In the genomic region with DNA sequence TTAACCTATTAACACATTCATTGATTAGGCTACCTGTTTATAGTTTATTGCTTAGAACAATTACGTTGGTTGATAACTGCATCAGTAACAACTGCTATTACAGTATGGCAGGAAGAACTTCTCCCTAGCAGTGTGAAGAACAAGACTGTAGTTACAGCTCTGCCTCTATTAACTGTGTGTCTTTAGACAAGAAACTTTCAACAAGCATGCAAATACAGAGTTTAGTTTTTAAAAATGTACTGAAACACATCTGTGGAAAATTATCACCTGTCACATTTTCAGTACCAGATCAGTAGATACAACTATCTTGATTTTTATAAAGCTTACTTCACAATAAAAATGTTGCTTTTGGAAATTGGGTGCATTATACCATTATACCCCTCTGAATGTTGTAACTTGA, we compare ENCODE assay signal across 15 cellular contexts. TPM values are rescaled to one million over a fixed set of nuclear protein-coding genes. Genes with fewer than 3 reads are reported as not detected.
DNase-seq lines count a peak whose midpoint lies in the region; ATAC-seq, FAIRE-seq and TF ChIP-seq lines count a peak whose summit lies in the region.
"Had no signal": no experiment of that assay in that cellular context is flagged by ENCODE, and none has a peak within 500 bp of the region (broad histone marks: within the 10 kb centered on the region; RNA-seq: fewer than 3 reads in every experiment).

No MANE protein-coding gene starts in this region.

- intact Hi-C loops in HepG2 (cut with micrococcal nuclease; ENCODE audit: unreplicated experiment), result no loop called here
- intact Hi-C loops in right lobe of liver (cut with DNase I), result no loop called here
- intact Hi-C loops in PC-9 (cut with micrococcal nuclease; ENCODE audit: unreplicated experiment), result no loop called here

- DNase-seq in HepG2 (ENCODE audit: low spot score) (no peak), right lobe of liver (no peak), NCI-H187 treated with DMSO at 0.1 percent for 48 hours (lab: John Stamatoyannopoulos, UW) (no peak), PC-9 (no peak), glomerular visceral epithelial cell (ENCODE audit: extremely low spot score) (no peak), NCI-H146 (lab: John Stamatoyannopoulos, UW) (no peak)
- DNase-seq: 8988T; activated naive CD4-positive, alpha-beta T cell treated with anti-CD3 and anti-CD28 coated beads, Interleukin-2, amount 50 U/mL, for 16 hours; Calu3; NCI-H1417; NCI-H526 treated with DMSO at 0.1 percent for 48 hours had no signal

- ATAC-seq in HepG2 (no peak), right lobe of liver (no peak), HG02642 (IDR thresholded peaks at IDR 0.05; ENCODE audit: poor library complexity, unreplicated experiment) (peak; percentile 73), HG03432 (IDR thresholded peaks at IDR 0.05; ENCODE audit: unreplicated experiment) (peak; percentile 71)
- ATAC-seq: Right ventricle myocardium inferior had no signal

- TF ChIP-seq POLR2A in HepG2 (IDR thresholded peaks at IDR 0.05; ENCODE audit: insufficient read depth in 1 of 2, low read depth in 2 of 2, low read length in 2 of 2), result no peak
- TF ChIP-seq POLR2A in right lobe of liver (IDR thresholded peaks at IDR 0.05), result no peak

- no peaks in the 10 kb centered on the region for H3F3A ChIP-seq in PC-9 (ENCODE audit: insufficient read depth, low read depth)

- 96% methylated on average over 1 of the region's 1 CpG for WGBS in HepG2 (ENCODE audit: low lambda C conversion rate)
- 81% methylated on average over 1 of the region's 1 CpG for WGBS in right lobe of liver (ENCODE audit: insufficient coverage, low coverage, low lambda C conversion rate, missing lambda C conversion rate)

- H4K20me1 ChIP-seq in HepG2 (ENCODE audit: insufficient read depth, low read length) (peaks cover 99% of the 10 kb centered on the region), PC-9 (ENCODE audit: insufficient read depth) (0 out of 2 replicates have a peak, but pooled peaks cover 7% of the 10 kb centered on the region)

- H3K27ac ChIP-seq in HepG2 (ENCODE audit: extremely low read length, insufficient read depth, low read length) (no peak overlapping the region), right lobe of liver (no peak overlapping the region), PC-9 (no peak overlapping the region)

- in situ Hi-C loops in HepG2 (cut with HindIII; ENCODE audit: extremely low pct_ligation_motif_present, low pct_unique_long_range_greater_than_20kb), result no loop called here

- no peaks in the 10 kb centered on the region for H3K9me2 ChIP-seq in PC-9 (ENCODE audit: insufficient read depth)

- POLR2A ChIA-PET in HepG2 (lab: Yijun Ruan, JAX), result no interaction called here
- POLR2A ChIA-PET in PC-9 (lab: Charles Lee; ENCODE audit: unreplicated experiment), result no interaction called here

- H3K4me3 ChIP-seq in HepG2 (replicated peaks in 1 of 3; ENCODE audit: insufficient read depth in 1 of 3, low read depth in 2 of 3, low read length in 3 of 3) (no peak overlapping the region), right lobe of liver (no peak overlapping the region), PC-9 (no peak overlapping the region)
- H3K4me3 ChIP-seq: lung had no signal

- no peak for TF ChIP-seq RAD21 in HepG2 (CRISPR knock-in tag; IDR thresholded peaks at IDR 0.05)

- H3K36me3 ChIP-seq in HepG2 (replicated peaks in 1 of 2; ENCODE audit: control insufficient read depth in 1 of 2, insufficient read depth in 2 of 2, low read length in 2 of 2), result peaks cover 11 to 53% of the 10 kb centered on the region in 2 experiments
- peaks cover 0 to 21% (median 2%) of the 10 kb centered on the region in 4 donors for H3K36me3 ChIP-seq in right lobe of liver
- H3K36me3 ChIP-seq in PC-9 (ENCODE audit: low read depth), result no peaks in the 10 kb centered on the region

- H3K9me3 ChIP-seq in HepG2 (ENCODE audit: low read length), result no peaks in the 10 kb centered on the region
- no peaks in the 10 kb centered on the region for H3K9me3 ChIP-seq in right lobe of liver
- no peaks in the 10 kb centered on the region for H3K9me3 ChIP-seq in PC-9 (ENCODE audit: insufficient read depth, low read depth)

- peaks cover 86% of the 10 kb centered on the region for H3K4me1 ChIP-seq in HepG2 (ENCODE audit: insufficient read depth, low read length)
- peaks cover 0 to 42% (median 9%) of the 10 kb centered on the region in 4 donors for H3K4me1 ChIP-seq in right lobe of liver
- no peaks in the 10 kb centered on the region for H3K4me1 ChIP-seq in PC-9 (replicated peaks; ENCODE audit: insufficient read depth)

- H3K4me2 ChIP-seq in HepG2 (ENCODE audit: low read depth, low read length) (no peak overlapping the region), PC-9 (no peak overlapping the region)

- TF ChIP-seq CTCF in HepG2 (CRISPR knock-in tag; IDR thresholded peaks at IDR 0.05) (no peak), right lobe of liver (IDR thresholded peaks at IDR 0.05) (no peak), PC-9 (conservative IDR thresholded peaks at IDR 0.05) (no peak)

- TF ChIP-seq EP300 in HepG2 (IDR thresholded peaks at IDR 0.05; ENCODE audit: low read depth in 2 of 2, low read length in 2 of 2), result no peak
- no peak for TF ChIP-seq EP300 in HepG2 (CRISPR knock-in tag; IDR thresholded peaks at IDR 0.05; ENCODE audit: borderline replicate concordance)

- FAIRE-seq in HepG2 (lab: Jason Lieb, UNC), result no peak

- H3K27me3 ChIP-seq in HepG2 (ENCODE audit: control insufficient read depth in 1 of 2, insufficient read depth in 2 of 2, low read length in 2 of 2), result no peaks in the 10 kb centered on the region
- no peaks in the 10 kb centered on the region for H3K27me3 ChIP-seq in right lobe of liver
- H3K27me3 ChIP-seq in PC-9 (ENCODE audit: insufficient read depth, low read depth), result no peaks in the 10 kb centered on the region

- H2AFZ ChIP-seq in HepG2 (ENCODE audit: low read length) (no peak overlapping the region), PC-9 (no peak overlapping the region)

- CTCF ChIA-PET in HepG2 (lab: Yijun Ruan, JAX; ENCODE audit: low intra/inter-chr PET ratio, low total read pairs) (no interaction called here), PC-9 (lab: Charles Lee) (no interaction called here)

- BruUV-seq in HepG2 (replicated peaks; lab: Mats Ljungman, UMichigan), result no TSS peak
- BruUV-seq in PC-9 (replicated peaks; lab: Mats Ljungman, UMichigan), result no TSS peak

- H3K9ac ChIP-seq in HepG2 (ENCODE audit: insufficient read depth, low read depth, low read length), result no peak overlapping the region

- peaks cover 100% of the 10 kb centered on the region for H3K79me2 ChIP-seq in HepG2 (ENCODE audit: insufficient read depth, low read length)
- H3K79me2 ChIP-seq in PC-9 (ENCODE audit: low read depth), result peaks cover 31% of the 10 kb centered on the region

TF ChIP-seq in HepG2, 621 proteins besides CTCF, POLR2A, EP300 and RAD21 (continues in another document):
- TF ChIP-seq, protein P1, sequence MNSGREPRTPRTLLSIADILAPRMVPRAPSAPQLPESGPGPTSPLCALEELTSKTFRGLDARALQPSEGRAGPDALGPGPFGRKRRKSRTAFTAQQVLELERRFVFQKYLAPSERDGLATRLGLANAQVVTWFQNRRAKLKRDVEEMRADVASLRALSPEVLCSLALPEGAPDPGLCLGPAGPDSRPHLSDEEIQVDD (CRISPR knock-in tag; IDR thresholded peaks at IDR 0.05; ENCODE audit: borderline replicate concordance), result no peak
- TF ChIP-seq ZBTB33 (CRISPR knock-in tag; IDR thresholded peaks at IDR 0.05), result no peak

RNA-seq across cellular contexts. Expression of gene ELL2, which starts 22.2 kb away (rescaled TPM):
- total RNA-seq in HepG2 (2016; rRNA removed; fragmentation: Illumina TruSeq; extraction: Trizol) (64.5 and 78.9 TPM in 2 replicates), right lobe of liver (10 to 100 TPM; 74.3 to 96.4 (median 84.5) TPM), PC-9 (2021) (25.5 and 27.6 TPM in 2 replicates)
- 19.2 and 20.4 TPM in 2 replicates for total RNA-seq in HepG2 (2016; cell fraction: cytosol; rRNA removed; fragmentation: Illumina TruSeq; extraction: Trizol; ENCODE audit: low read depth)
- total RNA-seq in HepG2 (2016; cell fraction: insoluble cytoplasmic fraction; rRNA removed; fragmentation: Illumina TruSeq; extraction: Trizol), result 69.3 and 74.8 TPM in 2 replicates
- 73.2 and 75.4 TPM in 2 replicates for total RNA-seq in HepG2 (2016; cell fraction: membrane; rRNA removed; fragmentation: Illumina TruSeq; extraction: Trizol)
- total RNA-seq in HepG2 (2016; cell fraction: nucleus; rRNA removed; fragmentation: Illumina TruSeq; extraction: Trizol), result 121 and 123 TPM in 2 replicates
- polyA plus RNA-seq in HepG2 (2011; rRNA removed), result 75.7 and 97.1 TPM in 2 replicates
- 40.8 and 54.3 TPM in 2 replicates for polyA plus RNA-seq in HepG2 (2011; cell fraction: cytosol; rRNA removed)
- 68.9 and 74.9 TPM in 2 replicates for polyA plus RNA-seq in HepG2 (2011; cell fraction: nucleus; rRNA removed)
- polyA plus RNA-seq in HepG2 (2012), result 87.7 and 101 TPM in 2 replicates
- polyA plus RNA-seq in HepG2 (2016; cell fraction: cytosol; fragmentation: Illumina TruSeq; extraction: Trizol; ENCODE audit: low read depth), result 13.4 and 15.1 TPM in 2 replicates
- 81.1 and 83.2 TPM in 2 replicates for polyA plus RNA-seq in HepG2 (2016; cell fraction: insoluble cytoplasmic fraction; fragmentation: Illumina TruSeq; extraction: Trizol; ENCODE audit: low read depth)
- polyA plus RNA-seq in HepG2 (2016; cell fraction: membrane; fragmentation: Illumina TruSeq; extraction: Trizol; ENCODE audit: low read depth), result 49.0 and 50.1 TPM in 2 replicates
- polyA plus RNA-seq in HepG2 (2016; cell fraction: nucleus; fragmentation: Illumina TruSeq; extraction: Trizol; ENCODE audit: insufficient read depth, low read depth), result 115 and 124 TPM in 2 replicates
- 37.6 and 93.4 TPM in 2 replicates for polyA minus RNA-seq in HepG2 (2011; rRNA and poly(A)+ RNA removed; ENCODE audit: low replicate concordance)
- 82.9 and 96.7 TPM in 2 replicates for polyA minus RNA-seq in HepG2 (2011; cell fraction: cytosol; rRNA and poly(A)+ RNA removed)
- polyA minus RNA-seq in HepG2 (2011; cell fraction: nucleus; rRNA and poly(A)+ RNA removed), result 685 and 799 TPM in 2 replicates

Comparison
In these comparisons a context has a peak if more than half of its experiments do, and no peak if none do; other contexts are left out.
1. ATAC-seq: peak in HG02642 (single experiment) and HG03432 (single experiment); none in HepG2 (single experiment) and right lobe of liver (0 of 4).